ENCODE assay signal across 32 cellular contexts in the genomic region with DNA sequence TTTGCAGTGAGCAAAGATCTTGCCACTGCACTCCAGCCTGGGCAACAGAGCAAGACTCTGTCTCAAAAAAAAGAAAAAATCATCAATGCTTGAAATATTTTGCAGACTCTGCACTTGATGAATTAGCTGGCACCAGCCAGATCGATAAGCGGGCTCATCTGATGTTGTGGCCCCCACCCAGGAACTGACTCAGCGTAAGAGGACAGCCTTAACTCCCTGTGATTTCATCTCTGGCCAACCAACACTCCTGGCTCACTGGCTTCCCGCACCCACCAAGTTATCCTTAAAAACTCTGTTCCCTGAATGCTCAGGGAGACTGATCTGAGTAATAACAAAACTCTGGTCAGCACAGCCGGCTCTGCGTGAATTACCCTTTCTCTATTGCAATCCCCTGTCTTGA.
"Had no signal": no experiment of that assay in that cellular context is flagged by ENCODE, and none has a peak within 500 bp of the region (broad histone marks: within the 10 kb centered on the region; RNA-seq: fewer than 3 reads in every experiment).

No MANE protein-coding gene starts in this region.

- FAIRE-seq: bronchial epithelial cell, colon, frontal cortex, TTC549 had no signal

- H3K4me1 Mint-ChIP-seq: activated naive CD8-positive, alpha-beta T cell treated with anti-CD3 and anti-CD28 coated beads, Interleukin-2, amount 10 ng/mL, durations not matched to agents 7 days and 5 days; central memory CD8-positive, alpha-beta T cell; WTC11 had no signal

- H3K27me3 Mint-ChIP-seq: activated T-cell treated with anti-CD3 and anti-CD28 coated beads, Interleukin-2, amount 50 U/mL, for 24 hours had no signal

- ATAC-seq: activated naive CD4-positive, alpha-beta T cell treated with anti-CD3 and anti-CD28 coated beads, Interleukin-2, amount 50 U/mL, for 72 hours; activated T-cell treated with anti-CD3 and anti-CD28 coated beads, Interleukin-2, amount 50 U/mL, for 72 hours; effector memory CD8-positive, alpha-beta T cell; WTC11 had no signal

- DNase-seq: activated CD4-positive, alpha-beta memory T cell treated with anti-CD3 and anti-CD28 coated beads, Interleukin-2, amount 10 ng/mL, durations not matched to agents 7 days and 5 days; activated CD4-positive, alpha-beta T cell treated with anti-CD3 and anti-CD28 coated beads for 1 hour; activated CD4-positive, alpha-beta T cell treated with anti-CD3 and anti-CD28 coated beads for 4 hours; activated CD4-positive, alpha-beta T cell treated with anti-CD3 and anti-CD28 coated beads, Interleukin-2, amount 10 ng/mL, durations not matched to agents 7 days and 5 days; activated CD4-positive, alpha-beta T cell treated with anti-CD3 and anti-CD28 coated beads, Interleukin-2, amount 50 U/mL, for 4 hours; activated CD8-positive, alpha-beta memory T cell treated with anti-CD3 and anti-CD28 coated beads, Interleukin-2, amount 50 U/mL, for 48 hours; activated gamma-delta T cell; activated naive CD4-positive, alpha-beta T cell; activated naive CD4-positive, alpha-beta T cell treated with anti-CD3 and anti-CD28 coated beads, Interleukin-2, amount 10 ng/mL, durations not matched to agents 7 days and 5 days; activated naive CD8-positive, alpha-beta T cell treated with anti-CD3 and anti-CD28 coated beads, Interleukin-2, amount 10 ng/mL, durations not matched to agents 7 days and 5 days; activated T-cell treated with anti-CD3 and anti-CD28 coated beads for 4 hours; activated T-cell treated with anti-CD3 and anti-CD28 coated beads, Interleukin-2, amount 50 U/mL, for 24 hours; activated T-cell treated with anti-CD3 and anti-CD28 coated beads, Interleukin-2, amount 50 U/mL, for 72 hours; brain microvascular endothelial cell; cortex of kidney; dermis blood vessel endothelial cell; effector CD4-positive, alpha-beta T cell; effector memory CD8-positive, alpha-beta T cell; erythroblast; foreskin fibroblast; head of caudate nucleus; T-helper 2 cell had no signal

- H3K36me3 ChIP-seq: ascending aorta, brain microvascular endothelial cell, esophagus muscularis mucosa had no signal

- H3K4me3 ChIP-seq: ascending aorta, esophagus muscularis mucosa had no signal

- H3K36me3 Mint-ChIP-seq: activated naive CD4-positive, alpha-beta T cell treated with anti-CD3 and anti-CD28 coated beads, Interleukin-2, amount 10 ng/mL, durations not matched to agents 7 days and 5 days; activated naive CD4-positive, alpha-beta T cell treated with anti-CD3 and anti-CD28 coated beads, Interleukin-2, amount 50 U/mL, for 72 hours; activated naive CD8-positive, alpha-beta T cell treated with anti-CD3 and anti-CD28 coated beads, Interleukin-2, amount 10 ng/mL, durations not matched to agents 7 days and 5 days had no signal

- H3K27me3 ChIP-seq: ascending aorta, brain microvascular endothelial cell, esophagus muscularis mucosa had no signal

- H3K27ac Mint-ChIP-seq: activated CD4-positive, alpha-beta memory T cell treated with anti-CD3 and anti-CD28 coated beads, Interleukin-2, amount 10 ng/mL, durations not matched to agents 7 days and 5 days; activated CD4-positive, alpha-beta T cell treated with anti-CD3 and anti-CD28 coated beads, Interleukin-2, amount 10 ng/mL, durations not matched to agents 7 days and 5 days; activated naive CD4-positive, alpha-beta T cell treated with anti-CD3 and anti-CD28 coated beads, Interleukin-2, amount 10 ng/mL, durations not matched to agents 7 days and 5 days; activated naive CD4-positive, alpha-beta T cell treated with anti-CD3 and anti-CD28 coated beads, Interleukin-2, amount 50 U/mL, for 72 hours; activated naive CD8-positive, alpha-beta T cell treated with anti-CD3 and anti-CD28 coated beads, Interleukin-2, amount 10 ng/mL, durations not matched to agents 7 days and 5 days; activated T-cell treated with anti-CD3 and anti-CD28 coated beads, Interleukin-2, amount 50 U/mL, for 24 hours; activated T-cell treated with anti-CD3 and anti-CD28 coated beads, Interleukin-2, amount 50 U/mL, for 72 hours; effector memory CD8-positive, alpha-beta T cell; WTC11 had no signal

- H3K9me3 Mint-ChIP-seq: activated CD4-positive, alpha-beta memory T cell treated with anti-CD3 and anti-CD28 coated beads, Interleukin-2, amount 10 ng/mL, durations not matched to agents 7 days and 5 days; activated CD4-positive, alpha-beta T cell treated with anti-CD3 and anti-CD28 coated beads, Interleukin-2, amount 10 ng/mL, durations not matched to agents 7 days and 5 days; activated naive CD4-positive, alpha-beta T cell treated with anti-CD3 and anti-CD28 coated beads, Interleukin-2, amount 50 U/mL, for 72 hours; activated naive CD8-positive, alpha-beta T cell treated with anti-CD3 and anti-CD28 coated beads, Interleukin-2, amount 10 ng/mL, durations not matched to agents 7 days and 5 days; activated T-cell treated with anti-CD3 and anti-CD28 coated beads, Interleukin-2, amount 50 U/mL, for 24 hours; central memory CD8-positive, alpha-beta T cell had no signal

- H3K27ac ChIP-seq: ascending aorta, brain microvascular endothelial cell, esophagus muscularis mucosa, VCaP had no signal

- H3K4me3 Mint-ChIP-seq: activated CD4-positive, alpha-beta memory T cell treated with anti-CD3 and anti-CD28 coated beads, Interleukin-2, amount 10 ng/mL, durations not matched to agents 7 days and 5 days; activated CD4-positive, alpha-beta T cell treated with anti-CD3 and anti-CD28 coated beads, Interleukin-2, amount 10 ng/mL, durations not matched to agents 7 days and 5 days; activated naive CD4-positive, alpha-beta T cell treated with anti-CD3 and anti-CD28 coated beads, Interleukin-2, amount 10 ng/mL, durations not matched to agents 7 days and 5 days; activated naive CD8-positive, alpha-beta T cell treated with anti-CD3 and anti-CD28 coated beads, Interleukin-2, amount 10 ng/mL, durations not matched to agents 7 days and 5 days; activated T-cell treated with anti-CD3 and anti-CD28 coated beads, Interleukin-2, amount 50 U/mL, for 24 hours; activated T-cell treated with anti-CD3 and anti-CD28 coated beads, Interleukin-2, amount 50 U/mL, for 72 hours; central memory CD8-positive, alpha-beta T cell; effector memory CD8-positive, alpha-beta T cell; WTC11 had no signal

- H3K9me3 ChIP-seq: ascending aorta had no signal
